8 cellular contexts compared by ENCODE assay signal in genomic region chr2:26764906-26765305, GRCh38. TPM values are rescaled to one million over a fixed set of nuclear protein-coding genes. Genes with fewer than 3 reads are reported as not detected.
A peak's percentile ranks its signal among the peaks of the same experiment; 100 is the strongest.
DNase-seq lines count a peak whose midpoint lies in the region; ATAC-seq and TF ChIP-seq lines count a peak whose summit lies in the region.

No MANE protein-coding gene starts in this region.

- ATAC-seq in RWPE2 (ENCODE audit: low read depth) (no peak), HG03460 (IDR thresholded peaks at IDR 0.05; ENCODE audit: unreplicated experiment) (no peak), HG02763 (IDR thresholded peaks at IDR 0.05; ENCODE audit: unreplicated experiment) (no peak), HG02623 (IDR thresholded peaks at IDR 0.05; ENCODE audit: unreplicated experiment) (no peak)

- H3K4me3 ChIP-seq in RWPE2 (ENCODE audit: severe bottlenecking) (peak overlapping the region; percentile 69), esophagus squamous epithelium (peak overlapping the region; percentile 64 to 95 (median 92)), parathyroid adenoma (ENCODE audit: low read depth, low read length) (peak overlapping the region; percentile 89)

- no peak for DNase-seq in RWPE2 (ENCODE audit: low spot score)
- no peak for DNase-seq in esophagus squamous epithelium (lab: John Stamatoyannopoulos, UW)
- DNase-seq in activated gamma-delta T cell treated with Interleukin-2 at 50 U/mL for 16 hours = no peak

- 8 to 34% methylated on average over 3 of the region's 3 CpGs for WGBS in esophagus squamous epithelium, 2 donors

- H3K4me2 ChIP-seq in parathyroid adenoma (ENCODE audit: low read length) = peak overlapping the region; percentile 81

- H3K79me2 ChIP-seq in parathyroid adenoma = peaks cover 10% of the 10 kb centered on the region

- peaks cover 17% of the 10 kb centered on the region; the same call in 1 of the 2 replicates for H3K4me1 ChIP-seq in ES-I3 (ENCODE audit: insufficient read depth, low read length)
- peaks cover 25% of the 10 kb centered on the region for H3K4me1 ChIP-seq in RWPE2 (ENCODE audit: insufficient read depth, poor library complexity, severe bottlenecking)
- peaks cover 45 to 66% (median 55%) of the 10 kb centered on the region in 3 donors for H3K4me1 ChIP-seq in esophagus squamous epithelium
- peaks cover 18% of the 10 kb centered on the region for H3K4me1 ChIP-seq in parathyroid adenoma

- peak overlapping the region; percentile 89 for H2AFZ ChIP-seq in parathyroid adenoma

- no peak for TF ChIP-seq POLR2A in esophagus squamous epithelium (IDR thresholded peaks at IDR 0.05)

- H3K36me3 ChIP-seq in ES-I3 (ENCODE audit: insufficient read depth, low read length) = no peaks in the 10 kb centered on the region
- H3K36me3 ChIP-seq in RWPE2 (ENCODE audit: low read depth) = peaks cover 20% of the 10 kb centered on the region
- no peaks in the 10 kb centered on the region for H3K36me3 ChIP-seq in esophagus squamous epithelium
- H3K36me3 ChIP-seq in parathyroid adenoma (ENCODE audit: control insufficient read depth, insufficient read depth, low read length) = no peaks in the 10 kb centered on the region

- peak overlapping the region; percentile 95 for H3K9ac ChIP-seq in ES-I3 (ENCODE audit: low read depth, low read length)
- H3K9ac ChIP-seq in parathyroid adenoma = peak overlapping the region; percentile 56

- TF ChIP-seq CTCF in RWPE2 (IDR thresholded peaks at IDR 0.05; ENCODE audit: poor library complexity, severe bottlenecking) (no peak), esophagus squamous epithelium (IDR thresholded peaks at IDR 0.05) (no peak), parathyroid adenoma (IDR thresholded peaks at IDR 0.05) (no peak)

- H3K27me3 ChIP-seq in RWPE2 (ENCODE audit: insufficient read depth, poor library complexity, severe bottlenecking) = no peaks in the 10 kb centered on the region
- no peaks in the 10 kb centered on the region for H3K27me3 ChIP-seq in esophagus squamous epithelium
- H3K27me3 ChIP-seq in parathyroid adenoma (ENCODE audit: control insufficient read depth, insufficient read depth, low read length) = no peaks in the 10 kb centered on the region

- intact Hi-C loops in esophagus squamous epithelium (cut with DNase I) = no loop called here

- H3K9me3 ChIP-seq in ES-I3 (ENCODE audit: control insufficient read depth, insufficient read depth, low read length) (no peaks in the 10 kb centered on the region), RWPE2 (ENCODE audit: severe bottlenecking) (no peaks in the 10 kb centered on the region), esophagus squamous epithelium (no peaks in the 10 kb centered on the region), parathyroid adenoma (ENCODE audit: control insufficient read depth, low read length) (no peaks in the 10 kb centered on the region)

- peak overlapping the region; percentile 45 for H3K27ac ChIP-seq in RWPE2 (ENCODE audit: poor library complexity, severe bottlenecking)
- H3K27ac ChIP-seq in esophagus squamous epithelium = peak overlapping the region; percentile 90 to 98 (median 96)
- H3K27ac ChIP-seq in parathyroid adenoma = peak overlapping the region; percentile 86

RNA-seq across cellular contexts. Expression of gene SLC35F6, which starts 0.8 kb away (rescaled TPM):
- total RNA-seq in esophagus squamous epithelium = 10 to 100 TPM; 39.6 to 61.4 (median 48.0) TPM

RNA-seq across cellular contexts. Expression of gene CENPA, which starts 20.9 kb away (rescaled TPM):
- total RNA-seq in esophagus squamous epithelium = 10 to 100 TPM in 1 of 4 donors, 1 to 10 TPM in 3; 3.4 to 12.4 (median 5.0) TPM

Comparison
In these comparisons a context has a peak if more than half of its experiments do, and no peak if none do; other contexts are left out.
1. H3K27ac ChIP-seq: peak in every context shown above with its lines; median percentile 96 in esophagus squamous epithelium; 86 in parathyroid adenoma; 45 in RWPE2.